In genomic region chr16:1674306-1674705, GRCh38 we compare ENCODE assay signal across 22 cellular contexts.
"Had no signal": no experiment of that assay in that cellular context is flagged by ENCODE, and none has a peak within 500 bp of the region (broad histone marks: within the 10 kb centered on the region; RNA-seq: fewer than 3 reads in every experiment).

No MANE protein-coding gene starts in this region.

- H3K9me3 ChIP-seq: body of pancreas, lower lobe of right lung, neutrophil, tibial artery, vagina had no signal

- H3K27ac ChIP-seq: body of pancreas, lower lobe of right lung, neutrophil, tibial artery, vagina had no signal

- DNase-seq: activated CD4-positive, alpha-beta T cell treated with anti-CD3 and anti-CD28 coated beads for 4 hours; activated CD8-positive, alpha-beta T cell treated with anti-CD3 and anti-CD28 coated beads for 36 hours; activated gamma-delta T cell; activated T-cell treated with anti-CD3 and anti-CD28 coated beads, Interleukin-2, amount 50 U/mL, for 4 hours; amniotic stem cell; body of pancreas; caudate nucleus; cortex of kidney; effector CD4-positive, alpha-beta T cell; foreskin melanocyte; head of caudate nucleus; lower lobe of right lung; naive B cell; retina; stimulated activated CD4-positive, alpha-beta T cell treated with anti-CD3 and anti-CD28 coated beads, Interleukin-4, amount 100 ng/mL, for 1 hour; stimulated activated naive B cell treated with anti-CD40 and anti-IgM and Interleukin-4, amounts not matched to agents 10 μg/mL and 1 μg/mL and 100 μg/mL, for 72 hours; T-helper 2 cell; tibial artery had no signal

- FAIRE-seq: TTC549 had no signal

- H3K27me3 ChIP-seq: body of pancreas, neutrophil, tibial artery, vagina had no signal

- H3K4me3 ChIP-seq: body of pancreas, lower lobe of right lung, tibial artery, vagina had no signal

- ATAC-seq: activated CD8-positive, alpha-beta T cell treated with anti-CD3 and anti-CD28 coated beads for 36 hours; activated T-cell treated with anti-CD3 and anti-CD28 coated beads, Interleukin-2, amount 50 U/mL, for 4 hours; body of pancreas; lower lobe of right lung; stimulated activated naive B cell treated with anti-CD40 and anti-IgM and Interleukin-4, amounts not matched to agents 10 μg/mL and 1 μg/mL and 100 μg/mL, for 72 hours; WTC11 had no signal
